Comparison of ENCODE assay signal across 23 cellular contexts in the genomic region with DNA sequence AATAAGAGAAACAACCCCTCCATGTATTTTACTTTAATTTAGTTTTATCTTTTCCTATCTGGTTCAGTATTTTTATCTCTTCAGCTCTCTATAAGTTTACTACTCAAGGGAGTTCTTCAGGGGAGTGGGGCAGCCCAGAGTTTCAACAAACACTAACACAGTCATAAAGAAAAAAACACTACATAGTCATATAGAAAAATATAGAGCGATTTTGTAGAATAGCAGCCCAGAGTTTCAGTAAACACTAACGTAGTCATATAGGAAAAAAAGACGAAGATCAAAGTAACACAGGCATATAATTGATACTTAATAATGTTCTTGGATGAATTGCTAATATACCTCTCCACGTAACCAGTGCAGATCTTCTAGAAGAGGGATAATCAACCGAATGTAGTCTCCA. TPM values are rescaled to one million over a fixed set of nuclear protein-coding genes. Genes with fewer than 3 reads are reported as not detected.
"Had no signal": no experiment of that assay in that cellular context is flagged by ENCODE, and none has a peak within 500 bp of the region (broad histone marks: within the 10 kb centered on the region; RNA-seq: fewer than 3 reads in every experiment).

No MANE protein-coding gene starts in this region.

- H3K9ac ChIP-seq: KMS-11, SK-N-SH had no signal

- H3K36me3 Mint-ChIP-seq: IgD-negative memory B cell had no signal

- H3K9me3 ChIP-seq: SK-N-SH had no signal

- H3K4me2 ChIP-seq: KMS-11, SK-N-SH had no signal

- DNase-seq: Kasumi-1, MM.1S, NCI-H1436, NCI-H1694 treated with DMSO at 0.1 percent for 48 hours, NCI-H1930, NCI-H2081, NCI-H2171, NCI-H226, NCI-H446, NCI-H510A, NCI-H524 treated with DMSO at 0.1 percent for 48 hours, NCI-H774, SHP77, SK-N-SH, SW 1271 had no signal

- H3K9me3 Mint-ChIP-seq: IgD-negative memory B cell had no signal

- FAIRE-seq: HTR-8/SVneo, K562 had no signal

- H3K4me1 Mint-ChIP-seq: IgD-negative memory B cell had no signal

- H3K27me3 Mint-ChIP-seq: IgD-negative memory B cell had no signal

- H3K27ac Mint-ChIP-seq: IgD-negative memory B cell had no signal

- H3K27ac ChIP-seq: HL-60, KMS-11, RWPE1 had no signal

- ATAC-seq: K562 had no signal

- H3K4me3 ChIP-seq: K562 had no signal

- H3K4me3 Mint-ChIP-seq: IgD-negative memory B cell had no signal

RNA-seq across cellular contexts. Expression of gene PON1, which starts 54.7 kb away (rescaled TPM):
- total RNA-seq: K562, M059J, SK-MEL-5 had no signal
- polyA plus RNA-seq: IgD-negative memory B cell, K562, SK-N-SH had no signal
